9 cellular contexts compared by ENCODE assay signal in genomic region chr9:63817622-63818518, GRCh38.
DNase-seq lines count a peak whose midpoint lies in the region; ATAC-seq and TF ChIP-seq lines count a peak whose summit lies in the region.
"Had no signal": no experiment of that assay in that cellular context is flagged by ENCODE, and none has a peak within 500 bp of the region (broad histone marks: within the 10 kb centered on the region; RNA-seq: fewer than 3 reads in every experiment).

No MANE protein-coding gene starts in this region.

- POLR2A ChIA-PET in PC-3 (lab: Charles Lee; ENCODE audit: unreplicated experiment): no interaction called here

- no peaks in the 10 kb centered on the region for H4K20me1 ChIP-seq in PC-3 (ENCODE audit: low read length)

- peak overlapping the region; percentile 44; the same call in 1 of the 2 replicates for H3K4me3 ChIP-seq in H7 (ENCODE audit: insufficient read depth, low read depth, low read length)
- peak overlapping the region; percentile 52 for H3K4me3 ChIP-seq in PC-3 (ENCODE audit: low read length)
- peak overlapping the region; percentile 53 for H3K4me3 ChIP-seq in adipocyte (ENCODE audit: low read length)
- H3K4me3 ChIP-seq: SJSA1 had no signal

- no peaks in the 10 kb centered on the region for H3K79me2 ChIP-seq in PC-3 (ENCODE audit: low read length)

- no peak overlapping the region for H3K27ac ChIP-seq in PC-3 (ENCODE audit: low read length)
- H3K27ac ChIP-seq: SJSA1 had no signal

- DNase-seq in EL (peak; percentile 23), H7 (peak; percentile 66), PC-3 (no peak), adipocyte (ENCODE audit: low read depth) (peak; percentile 18), iPS-NIHi11 (ENCODE audit: low spot score) (peak; percentile 27), amniotic stem cell (lab: John Stamatoyannopoulos, UW) (no peak), NCI-H187 (lab: John Stamatoyannopoulos, UW) (no peak)
- peak; percentile 31 to 51 (median 44) for DNase-seq in stimulated activated CD4-positive, alpha-beta T cell treated with anti-CD3 and anti-CD28 coated beads, Interleukin-12 subunit alpha, Interleukin-12 subunit beta, amount 100 ng/mL, for 48 hours (ENCODE audit: low read depth in 2 of 3, low spot score in 1 of 3)

- H3K9ac ChIP-seq in PC-3 (ENCODE audit: low read length) (no peak overlapping the region), adipocyte (ENCODE audit: low read length) (no peak overlapping the region)

- peak; percentile 50 for ATAC-seq in PC-3

- H3K36me3 ChIP-seq in H7 (replicated peaks; ENCODE audit: control insufficient read depth, insufficient read depth, low read length) (no peaks in the 10 kb centered on the region), PC-3 (ENCODE audit: low read depth, low read length) (no peaks in the 10 kb centered on the region), adipocyte (ENCODE audit: control insufficient read depth, insufficient read depth, low read length, severe bottlenecking) (no peaks in the 10 kb centered on the region)
- H3K36me3 ChIP-seq: SJSA1 had no signal

- H3F3A ChIP-seq in PC-3 (ENCODE audit: low read length, unreplicated experiment): no peaks in the 10 kb centered on the region

- intact Hi-C loops in PC-3 (cut with micrococcal nuclease): no loop called here

- CTCF ChIA-PET in PC-3 (lab: Charles Lee): no interaction called here

- H3K9me2 ChIP-seq in PC-3 (replicated peaks; ENCODE audit: low read length): no peaks in the 10 kb centered on the region

- peak overlapping the region; percentile 50 for H3K4me2 ChIP-seq in PC-3 (ENCODE audit: low read length)

- H3K27me3 ChIP-seq in H7 (ENCODE audit: control insufficient read depth, insufficient read depth, low read length) (peaks cover 35% of the 10 kb centered on the region), PC-3 (ENCODE audit: low read length) (0 out of 2 replicates have a peak, but pooled peaks cover 3% of the 10 kb centered on the region), adipocyte (replicated peaks; ENCODE audit: control insufficient read depth, insufficient read depth, low read length) (peaks cover 9% of the 10 kb centered on the region)
- H3K27me3 ChIP-seq: SJSA1 had no signal

- TF ChIP-seq CTCF in PC-3 (conservative IDR thresholded peaks at IDR 0.05; ENCODE audit: low read depth, low read length): no peak

- BruUV-seq in PC-3 (replicated peaks; lab: Mats Ljungman, UMichigan): TSS peak; percentile 31

- H2AFZ ChIP-seq in PC-3 (ENCODE audit: low read length): peak overlapping the region; percentile 58

- no peaks in the 10 kb centered on the region; the same call in 1 of the 2 replicates for H3K9me3 ChIP-seq in PC-3 (ENCODE audit: low read length)
- H3K9me3 ChIP-seq in adipocyte (ENCODE audit: control insufficient read depth, low read length): peaks cover 3% of the 10 kb centered on the region
- H3K9me3 ChIP-seq: SJSA1 had no signal

- no peaks in the 10 kb centered on the region for H3K4me1 ChIP-seq in PC-3 (ENCODE audit: insufficient read depth, low read length)
- H3K4me1 ChIP-seq in adipocyte (ENCODE audit: control insufficient read depth, insufficient read depth, low read length): no peaks in the 10 kb centered on the region
- H3K4me1 ChIP-seq: SJSA1 had no signal

Comparison
In these comparisons a context has a peak if more than half of its experiments do, and no peak if none do; other contexts are left out.
1. DNase-seq: peak in EL (single experiment), H7 (single experiment), adipocyte (single experiment), iPS-NIHi11 (single experiment) and stimulated activated CD4-positive, alpha-beta T cell treated with anti-CD3 and anti-CD28 coated beads, Interleukin-12 subunit alpha, Interleukin-12 subunit beta, amount 100 ng/mL, for 48 hours (3 of 3); none in PC-3 (single experiment), amniotic stem cell (single experiment) and NCI-H187 (0 of 2).
2. Peak in every context shown above with its lines, with median percentiles within 50 percentile points of each other: H3K4me3 ChIP-seq.